In genomic region chr14:50067723-50068495, GRCh38 we compare ENCODE assay signal across 1 cellular context.
TF ChIP-seq lines count a peak whose summit lies in the region.

No MANE protein-coding gene starts in this region.

TF ChIP-seq in HepG2, 621 proteins besides CTCF, POLR2A, EP300 and RAD21 (continued from another document and continues in another):
- TF ChIP-seq NR2F6 (IDR thresholded peaks at IDR 0.05) (no peak), NR2F6 (CRISPR knock-in tag; IDR thresholded peaks at IDR 0.05) (0 out of 2 replicates have a peak, but pooled peaks have one; percentile 24), SOX6 (IDR thresholded peaks at IDR 0.05) (no peak), SOX6 (CRISPR knock-in tag; IDR thresholded peaks at IDR 0.05) (peak; percentile 59), MXD3 (CRISPR knock-in tag; IDR thresholded peaks at IDR 0.05) (no peak), ZNF12 (CRISPR knock-in tag; IDR thresholded peaks at IDR 0.05) (peak; percentile 54; the same call in 1 of the 2 replicates), HHEX (CRISPR knock-in tag; IDR thresholded peaks at IDR 0.05) (no peak), THAP8 (CRISPR knock-in tag; IDR thresholded peaks at IDR 0.05; ENCODE audit: borderline replicate concordance) (no peak), SOX5 (CRISPR knock-in tag; IDR thresholded peaks at IDR 0.05; ENCODE audit: borderline replicate concordance) (peak; percentile 52; the same call in 1 of the 2 replicates), RXRA (CRISPR knock-in tag; IDR thresholded peaks at IDR 0.05) (no peak; the same call in 1 of the 2 replicates), STAG1 (CRISPR knock-in tag; IDR thresholded peaks at IDR 0.05) (peak; percentile 21; the same call in 1 of the 2 replicates), LCORL (IDR thresholded peaks at IDR 0.05) (no peak), LCORL (CRISPR knock-in tag; IDR thresholded peaks at IDR 0.05) (no peak), SIX4 (CRISPR knock-in tag; IDR thresholded peaks at IDR 0.05) (no peak), HDAC6 (IDR thresholded peaks at IDR 0.05; ENCODE audit: low read depth, low read length) (no peak), SAP130 (CRISPR knock-in tag; IDR thresholded peaks at IDR 0.05; ENCODE audit: low read depth) (peak; percentile 76), PLSCR1 (CRISPR knock-in tag; IDR thresholded peaks at IDR 0.05; ENCODE audit: borderline replicate concordance) (no peak), IRF2 (CRISPR knock-in tag; IDR thresholded peaks at IDR 0.05) (peak; percentile 65; the same call in 1 of the 2 replicates), HNF1A (IDR thresholded peaks at IDR 0.05; ENCODE audit: low read depth) (no peak), HNF1A (CRISPR knock-in tag; IDR thresholded peaks at IDR 0.05; ENCODE audit: borderline replicate concordance) (no peak), ZNF713 (CRISPR knock-in tag; IDR thresholded peaks at IDR 0.05) (no peak), CENPX (CRISPR knock-in tag; IDR thresholded peaks at IDR 0.05) (no peak), RXRB (CRISPR knock-in tag; IDR thresholded peaks at IDR 0.05; ENCODE audit: borderline replicate concordance) (peak; percentile 55; the same call in 1 of the 2 replicates), BORCS8-MEF2B (CRISPR knock-in tag; IDR thresholded peaks at IDR 0.05) (no peak), REPIN1 (CRISPR knock-in tag; IDR thresholded peaks at IDR 0.05; ENCODE audit: borderline replicate concordance, low read depth) (no peak), MBNL3 (CRISPR knock-in tag; conservative IDR thresholded peaks at IDR 0.05) (no peak), PITX1 (CRISPR knock-in tag; IDR thresholded peaks at IDR 0.05) (0 out of 2 replicates have a peak, but pooled peaks have one; percentile 13), SRSF4 (IDR thresholded peaks at IDR 0.05; ENCODE audit: low read depth, low read length, poor library complexity, severe bottlenecking) (no peak), ZNF224 (CRISPR knock-in tag; IDR thresholded peaks at IDR 0.05) (no peak), ZBTB8A (CRISPR knock-in tag; IDR thresholded peaks at IDR 0.05; ENCODE audit: borderline replicate concordance, low read depth) (no peak), BCL6 (CRISPR knock-in tag; IDR thresholded peaks at IDR 0.05) (peak; percentile 57), ZNF746 (CRISPR knock-in tag; IDR thresholded peaks at IDR 0.05) (no peak), GMEB1 (CRISPR knock-in tag; IDR thresholded peaks at IDR 0.05; ENCODE audit: borderline replicate concordance) (no peak), TBX2 (CRISPR knock-in tag; IDR thresholded peaks at IDR 0.05; ENCODE audit: borderline replicate concordance) (0 out of 2 replicates have a peak, but pooled peaks have one; percentile 47), SPEN (CRISPR knock-in tag; IDR thresholded peaks at IDR 0.05; ENCODE audit: low read depth) (0 out of 2 replicates have a peak, but pooled peaks have one; percentile 28), YY1 (IDR thresholded peaks at IDR 0.05; ENCODE audit: insufficient read depth, insufficient replicate concordance, low read depth, low read length) (no peak), HMG20A (CRISPR knock-in tag; IDR thresholded peaks at IDR 0.05; ENCODE audit: borderline replicate concordance) (peak; percentile 57; the same call in 1 of the 2 replicates), ZSCAN29 (CRISPR knock-in tag; conservative IDR thresholded peaks at IDR 0.05) (peak; percentile 99), PATZ1 (CRISPR knock-in tag; IDR thresholded peaks at IDR 0.05) (peak; percentile 36; the same call in 1 of the 2 replicates), ZNF10 (CRISPR knock-in tag; IDR thresholded peaks at IDR 0.05; ENCODE audit: borderline replicate concordance, low read depth) (no peak), NCOA2 (CRISPR knock-in tag; IDR thresholded peaks at IDR 0.05) (peak; percentile 27; the same call in 1 of the 2 replicates), FOXK1 (CRISPR knock-in tag; IDR thresholded peaks at IDR 0.05; ENCODE audit: borderline replicate concordance, low read depth) (no peak), ZNF501 (CRISPR knock-in tag; IDR thresholded peaks at IDR 0.05) (0 out of 2 replicates have a peak, but pooled peaks have one; percentile 51), POGZ (CRISPR knock-in tag; IDR thresholded peaks at IDR 0.05) (no peak), RARA (CRISPR knock-in tag; IDR thresholded peaks at IDR 0.05) (peak; percentile 52), ZNF337 (CRISPR knock-in tag; IDR thresholded peaks at IDR 0.05; ENCODE audit: borderline replicate concordance, low read depth) (no peak), CHCHD3 (CRISPR knock-in tag; IDR thresholded peaks at IDR 0.05) (no peak), ZNF703 (CRISPR knock-in tag; IDR thresholded peaks at IDR 0.05; ENCODE audit: borderline replicate concordance) (no peak), KDM5A (IDR thresholded peaks at IDR 0.05; ENCODE audit: borderline replicate concordance, low read length) (no peak), ERF (CRISPR knock-in tag; IDR thresholded peaks at IDR 0.05) (0 out of 2 replicates have a peak, but pooled peaks have one; percentile 30), ZBTB33 (CRISPR knock-in tag; IDR thresholded peaks at IDR 0.05) (no peak), ZNF574 (CRISPR knock-in tag; IDR thresholded peaks at IDR 0.05) (0 out of 2 replicates have a peak, but pooled peaks have one; percentile 13), MBD4 (IDR thresholded peaks at IDR 0.05; ENCODE audit: borderline replicate concordance, low read length) (no peak), FOSL2 (CRISPR knock-in tag; IDR thresholded peaks at IDR 0.05) (peak; percentile 82), ZNF44 (CRISPR knock-in tag; IDR thresholded peaks at IDR 0.05) (no peak), ZNF674 (CRISPR knock-in tag; IDR thresholded peaks at IDR 0.05; ENCODE audit: low read depth) (no peak), RFXAP (CRISPR knock-in tag; IDR thresholded peaks at IDR 0.05; ENCODE audit: borderline replicate concordance) (no peak), ZNF784 (CRISPR knock-in tag; IDR thresholded peaks at IDR 0.05; ENCODE audit: borderline replicate concordance) (no peak), ZNF260 (CRISPR knock-in tag; IDR thresholded peaks at IDR 0.05; ENCODE audit: borderline replicate concordance, low read depth) (no peak), BHLHE40 (IDR thresholded peaks at IDR 0.05; ENCODE audit: low read length) (0 out of 2 replicates have a peak, but pooled peaks have one; percentile 19)
